1 cellular context compared by ENCODE assay signal in genomic region chr11:66101055-66101454, GRCh38.
TF ChIP-seq lines count a peak whose summit lies in the region.

No MANE protein-coding gene starts in this region.

TF ChIP-seq in K562, 482 proteins besides CTCF, POLR2A, EP300 and RAD21:
- no peak for TF ChIP-seq PYGO2 (tag; IDR thresholded peaks at IDR 0.05)
- TF ChIP-seq ZNF717 (CRISPR knock-in tag; IDR thresholded peaks at IDR 0.05): no peak
- no peak for TF ChIP-seq FOS (IDR thresholded peaks at IDR 0.05; ENCODE audit: extremely low read depth, insufficient read length)
- TF ChIP-seq RBBP5 (IDR thresholded peaks at IDR 0.05; ENCODE audit: borderline replicate concordance, insufficient read depth, low read length, poor library complexity, severe bottlenecking): no peak
- no peak for TF ChIP-seq GABPB1 (CRISPR knock-in tag; IDR thresholded peaks at IDR 0.05)
